Comparison of ENCODE assay signal across 12 cellular contexts in genomic region chr9:82410306-82410705, GRCh38.
A peak's percentile ranks its signal among the peaks of the same experiment; 100 is the strongest.
DNase-seq lines count a peak whose midpoint lies in the region; ATAC-seq and TF ChIP-seq lines count a peak whose summit lies in the region.
"Had no signal": no experiment of that assay in that cellular context is flagged by ENCODE, and none has a peak within 500 bp of the region (broad histone marks: within the 10 kb centered on the region; RNA-seq: fewer than 3 reads in every experiment).

No MANE protein-coding gene starts in this region.

- H3K9me3 ChIP-seq in adrenal gland (replicated peaks in 1 of 3): no peaks in the 10 kb centered on the region
- H3K9me3 ChIP-seq: lower lobe of right lung had no signal

- no peaks in the 10 kb centered on the region for H3K27me3 ChIP-seq in H7 (ENCODE audit: control insufficient read depth, insufficient read depth, low read length)
- H3K27me3 ChIP-seq in adrenal gland: no peaks in the 10 kb centered on the region

- in situ Hi-C loops in astrocyte of the spinal cord (cut with HindIII; ENCODE audit: low sequenced_read_pairs): no loop called here

- H3K4me1 ChIP-seq in adrenal gland (replicated peaks in 1 of 2): peaks cover 0 to 1% of the 10 kb centered on the region in 2 donors
- H3K4me1 ChIP-seq: lower lobe of right lung had no signal

- H3K36me3 ChIP-seq in H7 (replicated peaks; ENCODE audit: control insufficient read depth, insufficient read depth, low read length) (no peaks in the 10 kb centered on the region), adrenal gland (replicated peaks in 1 of 2) (no peaks in the 10 kb centered on the region)
- H3K36me3 ChIP-seq: cardiac muscle cell, lower lobe of right lung had no signal

- H3K4me3 ChIP-seq in astrocyte of the spinal cord (ENCODE audit: low read depth, low read length) (no peak overlapping the region), H7 (ENCODE audit: insufficient read depth, low read depth, low read length) (no peak overlapping the region), adrenal gland (no peak overlapping the region)
- H3K4me3 ChIP-seq: cardiac muscle cell, lower lobe of right lung had no signal

- intact Hi-C loops in adrenal gland (cut with DNase I): no loop called here

- TF ChIP-seq POLR2A in erythroblast (IDR thresholded peaks at IDR 0.05; ENCODE audit: low read length) (no peak), adrenal gland (IDR thresholded peaks at IDR 0.05) (no peak)

- TF ChIP-seq CTCF in astrocyte of the spinal cord (IDR thresholded peaks at IDR 0.05; ENCODE audit: low read depth, low read length) (no peak), adrenal gland (IDR thresholded peaks at IDR 0.05) (no peak)

- H3K27ac ChIP-seq in adrenal gland: no peak overlapping the region
- H3K27ac ChIP-seq: cardiac muscle cell, lower lobe of right lung had no signal

- ATAC-seq in GM19455 (IDR thresholded peaks at IDR 0.05; ENCODE audit: unreplicated experiment) (peak; percentile 86), HG03108 (IDR thresholded peaks at IDR 0.05; ENCODE audit: unreplicated experiment) (peak; percentile 90)

- DNase-seq in DMS53 (lab: John Stamatoyannopoulos, UW) (peak; percentile 84), astrocyte of the spinal cord (ENCODE audit: low read depth, low spot score) (peak; percentile 15), H7 (no peak), HuH-7.5 (ENCODE audit: low spot score) (no peak), erythroblast (lab: John Stamatoyannopoulos, UW) (no peak), adrenal gland (no peak)
- DNase-seq: CD4-positive, CD25-positive, alpha-beta regulatory T cell; lower lobe of right lung; stimulated activated CD4-positive, alpha-beta T cell treated with anti-CD3 and anti-CD28 coated beads, Interleukin-4, amount 100 ng/mL, for 1 hour had no signal

Comparison
In these comparisons a context has a peak if more than half of its experiments do, and no peak if none do; other contexts are left out.
1. DNase-seq: peak in DMS53 (single experiment) and astrocyte of the spinal cord (single experiment); none in H7 (single experiment), HuH-7.5 (single experiment), erythroblast (0 of 2) and adrenal gland (0 of 7).